Comparison of ENCODE assay signal across 8 cellular contexts in genomic region chr14:20490563-20490962, GRCh38. TPM values are rescaled to one million over a fixed set of nuclear protein-coding genes. Genes with fewer than 3 reads are reported as not detected.
DNase-seq lines count a peak whose midpoint lies in the region; ATAC-seq and TF ChIP-seq lines count a peak whose summit lies in the region.
"Had no signal": no experiment of that assay in that cellular context is flagged by ENCODE, and none has a peak within 500 bp of the region (broad histone marks: within the 10 kb centered on the region; RNA-seq: fewer than 3 reads in every experiment).

No MANE protein-coding gene starts in this region.

- peak overlapping the region; percentile 68 for H3K27ac ChIP-seq in epithelial cell of prostate
- H3K27ac ChIP-seq: testis had no signal

- intact Hi-C loops in activated CD4-positive, alpha-beta T cell treated with anti-CD3 and anti-CD28 coated beads for 36 hours (cut with DNase I, micrococcal nuclease): loop anchor here (2.0 to 5.0 kb wide), 3 partner anchors 14 to 192 kb away; partner anchors contain the start of gene RNASE4 (in 1 of the 2)

- no peak for ATAC-seq in activated CD4-positive, alpha-beta T cell treated with anti-CD3 and anti-CD28 coated beads for 36 hours

- TF ChIP-seq CTCF in chondrocyte (IDR thresholded peaks at IDR 0.05): no peak

- no peak for DNase-seq in activated CD4-positive, alpha-beta T cell treated with anti-CD3 and anti-CD28 coated beads for 36 hours
- no peak for DNase-seq in activated CD4-positive, alpha-beta T cell treated with anti-CD3 and anti-CD28 coated beads for 1 hour
- no peak for DNase-seq in epithelial cell of prostate (ENCODE audit: low read depth, low spot score)
- DNase-seq in chondrocyte (ENCODE audit: low spot score): no peak
- DNase-seq: aorta, small intestine, testis had no signal

- H3K27me3 Mint-ChIP-seq in activated CD4-positive, alpha-beta T cell treated with anti-CD3 and anti-CD28 coated beads for 36 hours: no peaks in the 10 kb centered on the region
- H3K27me3 Mint-ChIP-seq in chondrocyte (ENCODE audit: low read depth): peaks cover 26% of the 10 kb centered on the region

- CTCF ChIA-PET in activated CD4-positive, alpha-beta T cell treated with anti-CD3 and anti-CD28 coated beads for 36 hours (lab: Charles Lee): interaction anchor here (1.0 kb wide), 1 partner anchor 123 kb away, joined by 5 read pairs; no protein-coding TSS in a partner anchor

- H3K4me1 Mint-ChIP-seq in activated CD4-positive, alpha-beta T cell treated with anti-CD3 and anti-CD28 coated beads for 36 hours: peaks cover 72% of the 10 kb centered on the region
- H3K4me1 Mint-ChIP-seq in chondrocyte (ENCODE audit: low read depth): peaks cover 6% of the 10 kb centered on the region

- H3K4me3 Mint-ChIP-seq in activated CD4-positive, alpha-beta T cell treated with anti-CD3 and anti-CD28 coated beads for 36 hours: no peak overlapping the region
- no peak overlapping the region for H3K4me3 Mint-ChIP-seq in chondrocyte (ENCODE audit: unreplicated experiment)

- no peaks in the 10 kb centered on the region for H3K9me3 Mint-ChIP-seq in activated CD4-positive, alpha-beta T cell treated with anti-CD3 and anti-CD28 coated beads for 36 hours (ENCODE audit: low read depth)
- no peaks in the 10 kb centered on the region for H3K9me3 Mint-ChIP-seq in chondrocyte (ENCODE audit: low read depth)

- H3K27ac Mint-ChIP-seq in activated CD4-positive, alpha-beta T cell treated with anti-CD3 and anti-CD28 coated beads for 36 hours: peak overlapping the region; percentile 17
- no peak overlapping the region for H3K27ac Mint-ChIP-seq in chondrocyte (ENCODE audit: unreplicated experiment)

- POLR2A ChIA-PET in activated CD4-positive, alpha-beta T cell treated with anti-CD3 and anti-CD28 coated beads for 36 hours (lab: Charles Lee): interaction anchor here (0.6 kb wide), 1 partner anchor 724 kb away, joined by 3 read pairs; no protein-coding TSS in a partner anchor

- no peaks in the 10 kb centered on the region for H3K36me3 Mint-ChIP-seq in activated CD4-positive, alpha-beta T cell treated with anti-CD3 and anti-CD28 coated beads for 36 hours (ENCODE audit: low read depth)
- no peaks in the 10 kb centered on the region for H3K36me3 Mint-ChIP-seq in chondrocyte (ENCODE audit: low read depth)

RNA-seq across cellular contexts. Expression of gene RNASE10, which starts 14.8 kb away (rescaled TPM):
- total RNA-seq in activated CD4-positive, alpha-beta T cell treated with anti-CD3 and anti-CD28 coated beads for 36 hours: under 1 TPM; 0.16 to 0.56 TPM
- total RNA-seq in chondrocyte: 0.72 TPM in 1 of 3 replicates, not detected in the others
- total RNA-seq: lung microvascular endothelial cell, testis had no signal

RNA-seq across cellular contexts. Expression of gene PNP, which starts 21.4 kb away (rescaled TPM):
- 100 to 1,000 TPM; 160 to 164 TPM for total RNA-seq in activated CD4-positive, alpha-beta T cell treated with anti-CD3 and anti-CD28 coated beads for 36 hours
- 25.0 to 34.8 TPM (median 26.7 TPM) in 3 replicates for total RNA-seq in chondrocyte

RNA-seq across cellular contexts. Expression of gene PIP4P1, which starts 29.3 kb away (rescaled TPM):
- total RNA-seq in activated CD4-positive, alpha-beta T cell treated with anti-CD3 and anti-CD28 coated beads for 36 hours: 10 to 100 TPM; 24.2 to 24.7 TPM
- total RNA-seq in chondrocyte: 31.0 to 36.9 TPM (median 32.0 TPM) in 3 replicates

RNA-seq across cellular contexts. Expression of gene APEX1, which starts 35.5 kb away (rescaled TPM):
- total RNA-seq in activated CD4-positive, alpha-beta T cell treated with anti-CD3 and anti-CD28 coated beads for 36 hours: 100 to 1,000 TPM; 216 to 257 TPM
- 141 to 168 TPM (median 142 TPM) in 3 replicates for total RNA-seq in chondrocyte

RNA-seq across cellular contexts. Expression of gene OSGEP, which starts 36.0 kb away (rescaled TPM):
- total RNA-seq in activated CD4-positive, alpha-beta T cell treated with anti-CD3 and anti-CD28 coated beads for 36 hours: 10 to 100 TPM; 46.2 to 47.5 TPM
- 26.0 to 41.4 TPM (median 28.6 TPM) in 3 replicates for total RNA-seq in chondrocyte
